8 cellular contexts compared by ENCODE assay signal in the genomic region with DNA sequence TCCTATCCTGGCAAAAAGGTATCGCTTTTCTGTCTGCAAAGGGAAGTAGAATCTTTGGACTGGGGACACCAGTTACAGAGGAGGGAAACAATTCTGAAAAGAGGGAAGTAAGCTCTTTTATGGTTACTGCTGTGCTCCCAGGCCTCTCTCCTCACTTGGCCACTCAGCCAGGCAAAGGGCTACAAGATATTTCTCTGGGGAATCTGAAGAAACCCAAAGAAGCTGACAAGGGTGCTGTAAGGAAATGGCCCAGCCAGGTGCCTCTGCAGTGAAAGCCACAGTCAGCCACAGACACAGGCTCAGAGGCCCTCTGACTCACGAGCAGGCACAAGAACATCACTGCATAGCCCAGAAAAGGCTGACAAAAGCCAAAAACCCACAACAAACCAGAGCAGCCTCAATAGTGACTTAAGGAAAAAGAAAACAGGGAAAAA. TPM values are rescaled to one million over a fixed set of nuclear protein-coding genes. Genes with fewer than 3 reads are reported as not detected.
DNase-seq lines count a peak whose midpoint lies in the region; ATAC-seq and TF ChIP-seq lines count a peak whose summit lies in the region.

No MANE protein-coding gene starts in this region.

- intact Hi-C loops in psoas muscle (cut with DNase I) (no loop called here), Right ventricle myocardium inferior (cut with DNase I) (loop anchor here (10.0 kb wide), 1 partner anchor 155 kb away; the partner anchor contains the start of gene PPP1R7)

- H3K4me3 ChIP-seq in astrocyte of the spinal cord (ENCODE audit: low read depth, low read length) (no peak overlapping the region), psoas muscle (no peak overlapping the region)

- peak in 4 of 5 experiments; percentile 30 to 86 (median 52) for DNase-seq in T-helper 2 cell
- peak; percentile 66 for DNase-seq in astrocyte of the spinal cord (ENCODE audit: low read depth, low spot score)
- no peak for DNase-seq in psoas muscle
- no peak for DNase-seq in inferior parietal cortex (ENCODE audit: extremely low spot score)
- DNase-seq in Right ventricle myocardium inferior (ENCODE audit: missing footprints): no peak

- TF ChIP-seq CTCF in astrocyte of the spinal cord (IDR thresholded peaks at IDR 0.05; ENCODE audit: low read depth, low read length) (no peak), psoas muscle (IDR thresholded peaks at IDR 0.05) (no peak)

- in situ Hi-C loops in astrocyte of the spinal cord (cut with HindIII; ENCODE audit: low sequenced_read_pairs): no loop called here

- H3K9me3 ChIP-seq in psoas muscle: no peaks in the 10 kb centered on the region

- ATAC-seq in GM18498 (IDR thresholded peaks at IDR 0.05; ENCODE audit: unreplicated experiment) (peak; percentile 50), HG03108 (IDR thresholded peaks at IDR 0.05; ENCODE audit: unreplicated experiment) (peak; percentile 64), psoas muscle (no peak), Right ventricle myocardium inferior (no peak), HG02970 (IDR thresholded peaks at IDR 0.05; ENCODE audit: low FRiP score, unreplicated experiment) (no peak)

- H3K4me1 ChIP-seq in psoas muscle: peaks cover 89% of the 10 kb centered on the region

- H3K27me3 ChIP-seq in psoas muscle (ENCODE audit: insufficient read depth in 3 of 3, low read length in 2 of 3): no peaks in the 10 kb centered on the region

- H3K27ac ChIP-seq in psoas muscle: peak overlapping the region; percentile 14

- H3K36me3 ChIP-seq in psoas muscle (ENCODE audit: insufficient read depth in 1 of 2, low read depth in 1 of 2): no peaks in the 10 kb centered on the region

- 60 to 82% (median 65%) methylated on average over 2 of the region's 2 CpGs for WGBS in psoas muscle, 3 donors

RNA-seq across cellular contexts. Expression of gene HDLBP, which starts 5.8 kb away (rescaled TPM):
- 100 to 1,000 TPM; 349 to 526 (median 469) TPM for total RNA-seq in psoas muscle
- 100 to 1,000 TPM; 264 to 421 (median 283) TPM for polyA plus RNA-seq in psoas muscle
- 393 TPM for total RNA-seq in Right ventricle myocardium inferior

RNA-seq across cellular contexts. Expression of gene SEPTIN2, which starts 6.0 kb away (rescaled TPM):
- 100 to 1,000 TPM in 3 of 4 donors, 10 to 100 TPM in 1; 86.4 to 161 (median 126) TPM for total RNA-seq in psoas muscle
- polyA plus RNA-seq in psoas muscle: 100 to 1,000 TPM in 1 of 3 donors, 10 to 100 TPM in 2; 68.8 to 122 (median 90.0) TPM
- total RNA-seq in Right ventricle myocardium inferior: 150 TPM

RNA-seq across cellular contexts. Expression of gene FARP2, which starts 46.4 kb away (rescaled TPM):
- total RNA-seq in psoas muscle: 10 to 100 TPM; 17.4 to 18.4 (median 17.7) TPM
- polyA plus RNA-seq in psoas muscle: 1 to 10 TPM; 5.8 to 8.4 (median 6.0) TPM
- 15.0 TPM for total RNA-seq in Right ventricle myocardium inferior

Comparison
In these comparisons a context has a peak if more than half of its experiments do, and no peak if none do; other contexts are left out.
1. ATAC-seq: peak in GM18498 (single experiment) and HG03108 (single experiment); none in psoas muscle (0 of 4), Right ventricle myocardium inferior (single experiment) and HG02970 (single experiment).
2. DNase-seq: peak in T-helper 2 cell (4 of 5) and astrocyte of the spinal cord (single experiment); none in psoas muscle (0 of 2), inferior parietal cortex (single experiment) and Right ventricle myocardium inferior (single experiment).